Comparison of ENCODE assay signal across 1 cellular context in genomic region chr22:39040155-39040537, GRCh38.
A peak's percentile ranks its signal among the peaks of the same experiment; 100 is the strongest.
TF ChIP-seq lines count a peak whose summit lies in the region.
"Not testable (repeated sequence)": the region's sequence is repeated elsewhere in the genome, so short reads cannot be mapped to it uniquely, and the experiment has no call there.

No MANE protein-coding gene starts in this region.

TF ChIP-seq in HepG2, 621 proteins besides CTCF, POLR2A, EP300 and RAD21:
- TF ChIP-seq LCORL (IDR thresholded peaks at IDR 0.05), result not testable (repeated sequence)
- TF ChIP-seq LCORL (CRISPR knock-in tag; IDR thresholded peaks at IDR 0.05) (0 out of 2 replicates have a peak, but pooled peaks have one; percentile 19), ZNF263 (CRISPR knock-in tag; IDR thresholded peaks at IDR 0.05) (peak; percentile 8; the same call in 1 of the 2 replicates), UBTF (CRISPR knock-in tag; IDR thresholded peaks at IDR 0.05) (peak; percentile 16; the same call in 1 of the 2 replicates), PHF21A (CRISPR knock-in tag; IDR thresholded peaks at IDR 0.05) (0 out of 2 replicates have a peak, but pooled peaks have one; percentile 28)
- TF ChIP-seq, protein P1, sequence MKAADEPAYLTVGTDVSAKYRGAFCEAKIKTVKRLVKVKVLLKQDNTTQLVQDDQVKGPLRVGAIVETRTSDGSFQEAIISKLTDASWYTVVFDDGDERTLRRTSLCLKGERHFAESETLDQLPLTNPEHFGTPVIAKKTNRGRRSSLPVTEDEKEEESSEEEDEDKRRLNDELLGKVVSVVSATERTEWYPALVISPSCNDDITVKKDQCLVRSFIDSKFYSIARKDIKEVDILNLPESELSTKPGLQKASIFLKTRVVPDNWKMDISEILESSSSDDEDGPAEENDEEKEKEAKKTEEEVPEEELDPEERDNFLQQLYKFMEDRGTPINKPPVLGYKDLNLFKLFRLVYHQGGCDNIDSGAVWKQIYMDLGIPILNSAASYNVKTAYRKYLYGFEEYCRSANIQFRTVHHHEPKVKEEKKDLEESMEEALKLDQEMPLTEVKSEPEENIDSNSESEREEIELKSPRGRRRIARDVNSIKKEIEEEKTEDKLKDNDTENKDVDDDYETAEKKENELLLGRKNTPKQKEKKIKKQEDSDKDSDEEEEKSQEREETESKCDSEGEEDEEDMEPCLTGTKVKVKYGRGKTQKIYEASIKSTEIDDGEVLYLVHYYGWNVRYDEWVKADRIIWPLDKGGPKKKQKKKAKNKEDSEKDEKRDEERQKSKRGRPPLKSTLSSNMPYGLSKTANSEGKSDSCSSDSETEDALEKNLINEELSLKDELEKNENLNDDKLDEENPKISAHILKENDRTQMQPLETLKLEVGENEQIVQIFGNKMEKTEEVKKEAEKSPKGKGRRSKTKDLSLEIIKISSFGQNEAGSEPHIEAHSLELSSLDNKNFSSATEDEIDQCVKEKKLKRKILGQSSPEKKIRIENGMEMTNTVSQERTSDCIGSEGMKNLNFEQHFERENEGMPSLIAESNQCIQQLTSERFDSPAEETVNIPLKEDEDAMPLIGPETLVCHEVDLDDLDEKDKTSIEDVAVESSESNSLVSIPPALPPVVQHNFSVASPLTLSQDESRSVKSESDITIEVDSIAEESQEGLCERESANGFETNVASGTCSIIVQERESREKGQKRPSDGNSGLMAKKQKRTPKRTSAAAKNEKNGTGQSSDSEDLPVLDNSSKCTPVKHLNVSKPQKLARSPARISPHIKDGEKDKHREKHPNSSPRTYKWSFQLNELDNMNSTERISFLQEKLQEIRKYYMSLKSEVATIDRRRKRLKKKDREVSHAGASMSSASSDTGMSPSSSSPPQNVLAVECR (CRISPR knock-in tag; IDR thresholded peaks at IDR 0.05; ENCODE audit: borderline replicate concordance), result peak; percentile 36; the same call in 1 of the 2 replicates
- TF ChIP-seq, protein P2, sequence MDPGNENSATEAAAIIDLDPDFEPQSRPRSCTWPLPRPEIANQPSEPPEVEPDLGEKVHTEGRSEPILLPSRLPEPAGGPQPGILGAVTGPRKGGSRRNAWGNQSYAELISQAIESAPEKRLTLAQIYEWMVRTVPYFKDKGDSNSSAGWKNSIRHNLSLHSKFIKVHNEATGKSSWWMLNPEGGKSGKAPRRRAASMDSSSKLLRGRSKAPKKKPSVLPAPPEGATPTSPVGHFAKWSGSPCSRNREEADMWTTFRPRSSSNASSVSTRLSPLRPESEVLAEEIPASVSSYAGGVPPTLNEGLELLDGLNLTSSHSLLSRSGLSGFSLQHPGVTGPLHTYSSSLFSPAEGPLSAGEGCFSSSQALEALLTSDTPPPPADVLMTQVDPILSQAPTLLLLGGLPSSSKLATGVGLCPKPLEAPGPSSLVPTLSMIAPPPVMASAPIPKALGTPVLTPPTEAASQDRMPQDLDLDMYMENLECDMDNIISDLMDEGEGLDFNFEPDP (CRISPR knock-in tag; conservative IDR thresholded peaks at IDR 0.05), result 0 out of 2 replicates have a peak, but pooled peaks have one; percentile 29
- TF ChIP-seq, protein P3, sequence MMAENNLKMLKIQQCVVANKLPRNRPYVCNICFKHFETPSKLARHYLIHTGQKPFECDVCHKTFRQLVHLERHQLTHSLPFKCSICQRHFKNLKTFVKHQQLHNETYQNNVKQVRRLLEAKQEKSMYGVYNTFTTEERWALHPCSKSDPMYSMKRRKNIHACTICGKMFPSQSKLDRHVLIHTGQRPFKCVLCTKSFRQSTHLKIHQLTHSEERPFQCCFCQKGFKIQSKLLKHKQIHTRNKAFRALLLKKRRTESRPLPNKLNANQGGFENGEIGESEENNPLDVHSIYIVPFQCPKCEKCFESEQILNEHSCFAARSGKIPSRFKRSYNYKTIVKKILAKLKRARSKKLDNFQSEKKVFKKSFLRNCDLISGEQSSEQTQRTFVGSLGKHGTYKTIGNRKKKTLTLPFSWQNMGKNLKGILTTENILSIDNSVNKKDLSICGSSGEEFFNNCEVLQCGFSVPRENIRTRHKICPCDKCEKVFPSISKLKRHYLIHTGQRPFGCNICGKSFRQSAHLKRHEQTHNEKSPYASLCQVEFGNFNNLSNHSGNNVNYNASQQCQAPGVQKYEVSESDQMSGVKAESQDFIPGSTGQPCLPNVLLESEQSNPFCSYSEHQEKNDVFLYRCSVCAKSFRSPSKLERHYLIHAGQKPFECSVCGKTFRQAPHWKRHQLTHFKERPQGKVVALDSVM (CRISPR knock-in tag; IDR thresholded peaks at IDR 0.05), result 0 out of 2 replicates have a peak, but pooled peaks have one; percentile 33
